ENCODE assay signal across 13 cellular contexts in the genomic region with DNA sequence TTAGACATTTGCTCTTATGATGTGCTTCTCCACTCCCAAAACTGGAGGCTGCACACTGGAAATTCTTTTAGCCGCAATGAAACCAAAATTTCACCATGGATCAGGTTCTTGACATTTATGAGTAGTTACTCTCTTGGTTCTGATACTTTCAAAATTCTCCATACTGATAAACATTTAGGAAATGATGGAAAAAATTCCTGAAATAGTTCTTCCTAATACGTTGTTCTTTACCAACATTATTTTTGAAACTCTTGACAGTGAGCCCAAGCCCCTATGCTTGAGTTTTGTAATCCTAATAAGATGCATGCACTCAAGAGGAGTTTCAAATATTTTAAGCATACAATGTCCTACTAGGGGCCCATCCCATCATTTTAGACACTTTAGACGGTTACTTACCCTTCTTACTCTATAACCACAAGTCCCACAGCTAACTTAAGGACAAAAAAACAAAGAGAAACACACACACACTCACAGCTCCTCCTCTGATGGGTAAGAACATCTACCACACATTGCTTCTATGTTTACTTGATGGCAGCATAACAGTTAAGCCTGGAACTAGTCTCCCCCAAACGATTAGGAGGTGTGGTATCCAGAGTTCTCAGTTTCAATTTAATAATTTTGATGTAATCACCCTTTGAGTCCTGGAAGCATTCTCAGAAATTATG. TPM values are rescaled to one million over a fixed set of nuclear protein-coding genes. Genes with fewer than 3 reads are reported as not detected.
DNase-seq lines count a peak whose midpoint lies in the region; ATAC-seq and TF ChIP-seq lines count a peak whose summit lies in the region.
"Had no signal": no experiment of that assay in that cellular context is flagged by ENCODE, and none has a peak within 500 bp of the region (broad histone marks: within the 10 kb centered on the region; RNA-seq: fewer than 3 reads in every experiment).

No MANE protein-coding gene starts in this region.

- in situ Hi-C loops in ACHN (cut with HindIII; ENCODE audit: low pct_ligation_motif_present, low pct_unique_long_range_greater_than_20kb, low sequenced_read_pairs), result no loop called here

- peak overlapping the region in 5 of 7 donors; percentile 13 to 82 (median 55) for H3K27ac Mint-ChIP-seq in CD4-positive, alpha-beta memory T cell

- H3K27ac ChIP-seq in CD4-positive, alpha-beta memory T cell (ENCODE audit: low read depth, low read length), result no peak overlapping the region
- H3K27ac ChIP-seq in rectal smooth muscle tissue (ENCODE audit: low read depth, low read length) (peak overlapping the region; percentile 98), body of pancreas (no peak overlapping the region)
- H3K27ac ChIP-seq: HL-60, skin epidermis, VCaP had no signal

- WGBS in body of pancreas, 2 donors, result 40 to 44% methylated on average over 4 of the region's 4 CpGs

- no peak for DNase-seq in CD4-positive, alpha-beta memory T cell
- DNase-seq in MV-4-11 (lab: John Stamatoyannopoulos, UW) (peak; percentile 25), fibroblast of pulmonary artery (ENCODE audit: low read depth) (peak; percentile 35), body of pancreas (no peak), ACHN (no peak)
- no peak for DNase-seq in NK-92 treated with Interleukin-12 subunit alpha and Interleukin-12 subunit beta, amount 100 ng/mL, for 24 hours (lab: John Stamatoyannopoulos, UW)
- DNase-seq: effector CD8-positive, alpha-beta T cell; islet precursor cell had no signal

- H3K36me3 ChIP-seq in CD4-positive, alpha-beta memory T cell (ENCODE audit: insufficient read depth, low read length), result peaks cover 5% of the 10 kb centered on the region
- H3K36me3 ChIP-seq in rectal smooth muscle tissue (ENCODE audit: control insufficient read depth, insufficient read depth, low read length) (peaks cover 7% of the 10 kb centered on the region), body of pancreas (replicated peaks in 1 of 2; ENCODE audit: insufficient read depth in 1 of 2, low read depth in 2 of 2) (peaks cover 0 to 8% of the 10 kb centered on the region in 2 donors)

- no peak overlapping the region for H3K4me3 ChIP-seq in CD4-positive, alpha-beta memory T cell (ENCODE audit: low read length in 2 of 2)
- H3K4me3 ChIP-seq in fibroblast of pulmonary artery (replicated peaks; ENCODE audit: low read depth, low read length) (no peak overlapping the region), rectal smooth muscle tissue (ENCODE audit: low read length) (no peak overlapping the region), body of pancreas (no peak overlapping the region)
- H3K4me3 ChIP-seq: skin epidermis had no signal

- ATAC-seq in GM18511 (IDR thresholded peaks at IDR 0.05; ENCODE audit: unreplicated experiment) (no peak), body of pancreas (no peak)

- no peaks in the 10 kb centered on the region for H3K27me3 Mint-ChIP-seq in CD4-positive, alpha-beta memory T cell

- no peaks in the 10 kb centered on the region for H3K9me3 Mint-ChIP-seq in CD4-positive, alpha-beta memory T cell

- peaks cover 64% of the 10 kb centered on the region for H3K4me1 ChIP-seq in CD4-positive, alpha-beta memory T cell (ENCODE audit: insufficient read depth, low read length)
- H3K4me1 ChIP-seq in rectal smooth muscle tissue (ENCODE audit: control insufficient read depth, insufficient read depth, low read length) (peaks cover 53% of the 10 kb centered on the region), body of pancreas (peaks cover 59% of the 10 kb centered on the region)

- no peaks in the 10 kb centered on the region for H3K9me3 ChIP-seq in CD4-positive, alpha-beta memory T cell (ENCODE audit: control insufficient read depth in 1 of 2, low read length in 2 of 2)
- no peaks in the 10 kb centered on the region for H3K9me3 ChIP-seq in body of pancreas

- intact Hi-C loops in CD4-positive, alpha-beta memory T cell (cut with micrococcal nuclease), result no loop called here
- intact Hi-C loops in body of pancreas (cut with DNase I), result no loop called here

- no peak for TF ChIP-seq POLR2A in body of pancreas (IDR thresholded peaks at IDR 0.05)

- POLR2A ChIA-PET in CD4-positive, alpha-beta memory T cell (lab: Charles Lee; ENCODE audit: partially characterized antibody), result interaction anchor here (7.0 kb wide), 1 partner anchor 22 kb away, joined by 85 read pairs; the partner anchor contains the start of gene SRSF1

- peaks cover 54 to 84% (median 70%) of the 10 kb centered on the region in 4 donors for H3K4me1 Mint-ChIP-seq in CD4-positive, alpha-beta memory T cell

- peaks cover 20 to 70% of the 10 kb centered on the region in 2 donors for H3K36me3 Mint-ChIP-seq in CD4-positive, alpha-beta memory T cell

- TF ChIP-seq CTCF in fibroblast of pulmonary artery (IDR thresholded peaks at IDR 0.05; ENCODE audit: low read length, missing control alignments) (no peak), body of pancreas (IDR thresholded peaks at IDR 0.05) (no peak)

- H3K9ac ChIP-seq in rectal smooth muscle tissue (ENCODE audit: low read length), result no peak overlapping the region

- CTCF ChIA-PET in CD4-positive, alpha-beta memory T cell (lab: Charles Lee; ENCODE audit: partially characterized antibody), result interaction anchor here (0.7 to 3.6 kb wide), 4 partner anchors 14 to 123 kb away, joined by 3 to 70 read pairs (median 6); no protein-coding TSS in a partner anchor

- peak overlapping the region in 7 of 8 donors; percentile 0 to 73 (median 43) for H3K4me3 Mint-ChIP-seq in CD4-positive, alpha-beta memory T cell

- H3K27me3 ChIP-seq in CD4-positive, alpha-beta memory T cell (ENCODE audit: insufficient read depth, low read length), result no peaks in the 10 kb centered on the region
- no peaks in the 10 kb centered on the region for H3K27me3 ChIP-seq in rectal smooth muscle tissue (ENCODE audit: control insufficient read depth, insufficient read depth, low read length)
- no peaks in the 10 kb centered on the region for H3K27me3 ChIP-seq in body of pancreas

RNA-seq across cellular contexts. Expression of gene VEZF1, which starts 3.7 kb away (rescaled TPM):
- total RNA-seq in CD4-positive, alpha-beta memory T cell, result 10 to 100 TPM; 76.0 to 76.6 TPM
- polyA plus RNA-seq in CD4-positive, alpha-beta memory T cell, result 10 to 100 TPM; 30.6 to 50.2 TPM
- total RNA-seq in body of pancreas, result 10 to 100 TPM; 14.5 to 39.4 TPM

RNA-seq across cellular contexts. Expression of gene SRSF1, which starts 22.7 kb away (rescaled TPM):
- 100 to 1,000 TPM; 242 to 257 TPM for total RNA-seq in CD4-positive, alpha-beta memory T cell
- 10 to 100 TPM; 32.4 to 59.3 TPM for polyA plus RNA-seq in CD4-positive, alpha-beta memory T cell
- 100 to 1,000 TPM in 1 of 2 donors, 10 to 100 TPM in 1; 76.0 to 139 TPM for total RNA-seq in body of pancreas

RNA-seq across cellular contexts. Expression of gene CUEDC1, which starts 29.1 kb away (rescaled TPM):
- under 1 TPM; 0.61 to 0.90 TPM for total RNA-seq in CD4-positive, alpha-beta memory T cell
- polyA plus RNA-seq in CD4-positive, alpha-beta memory T cell, result not detected
- total RNA-seq in body of pancreas, result 10 to 100 TPM; 35.8 to 48.1 TPM

Comparison
In these comparisons a context has a peak if more than half of its experiments do, and no peak if none do; other contexts are left out.
1. DNase-seq: peak in MV-4-11 (single experiment) and fibroblast of pulmonary artery (single experiment); none in CD4-positive, alpha-beta memory T cell (0 of 5), NK-92 treated with Interleukin-12 subunit alpha and Interleukin-12 subunit beta, amount 100 ng/mL, for 24 hours (single experiment), body of pancreas (0 of 4) and ACHN (single experiment).
2. RNA of gene CUEDC1, which starts 29.1 kb away (total RNA-seq): 35.8 to 48.1 TPM in body of pancreas; 0.61 to 0.90 TPM in CD4-positive, alpha-beta memory T cell; every median in the first group is over 10 times any median in the second.